1 cellular context compared by ENCODE assay signal in the genomic region with DNA sequence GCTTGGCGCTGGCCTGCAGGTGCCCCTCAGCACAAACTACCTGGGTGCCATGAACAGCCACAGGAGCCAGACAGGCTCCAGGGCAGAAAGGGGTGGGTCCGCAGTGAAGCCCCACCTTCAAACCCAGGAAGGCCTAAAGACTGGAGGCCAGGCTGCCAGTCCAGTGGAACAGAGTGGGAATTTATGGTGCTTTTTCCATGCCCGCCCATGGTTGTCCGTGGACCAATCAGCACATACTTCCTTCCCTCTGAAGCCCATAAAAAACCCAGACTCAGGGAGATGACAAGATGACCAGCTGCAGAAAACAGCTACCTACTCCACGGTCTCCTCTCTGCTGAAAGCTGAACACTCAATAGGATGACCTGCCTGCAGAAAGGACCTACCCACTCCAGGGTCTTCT.
TF ChIP-seq lines count a peak whose summit lies in the region.

No MANE protein-coding gene starts in this region.

TF ChIP-seq in HCT116, 20 proteins besides CTCF, POLR2A, EP300 and RAD21 (continued from another document):
- TF ChIP-seq, protein P1, sequence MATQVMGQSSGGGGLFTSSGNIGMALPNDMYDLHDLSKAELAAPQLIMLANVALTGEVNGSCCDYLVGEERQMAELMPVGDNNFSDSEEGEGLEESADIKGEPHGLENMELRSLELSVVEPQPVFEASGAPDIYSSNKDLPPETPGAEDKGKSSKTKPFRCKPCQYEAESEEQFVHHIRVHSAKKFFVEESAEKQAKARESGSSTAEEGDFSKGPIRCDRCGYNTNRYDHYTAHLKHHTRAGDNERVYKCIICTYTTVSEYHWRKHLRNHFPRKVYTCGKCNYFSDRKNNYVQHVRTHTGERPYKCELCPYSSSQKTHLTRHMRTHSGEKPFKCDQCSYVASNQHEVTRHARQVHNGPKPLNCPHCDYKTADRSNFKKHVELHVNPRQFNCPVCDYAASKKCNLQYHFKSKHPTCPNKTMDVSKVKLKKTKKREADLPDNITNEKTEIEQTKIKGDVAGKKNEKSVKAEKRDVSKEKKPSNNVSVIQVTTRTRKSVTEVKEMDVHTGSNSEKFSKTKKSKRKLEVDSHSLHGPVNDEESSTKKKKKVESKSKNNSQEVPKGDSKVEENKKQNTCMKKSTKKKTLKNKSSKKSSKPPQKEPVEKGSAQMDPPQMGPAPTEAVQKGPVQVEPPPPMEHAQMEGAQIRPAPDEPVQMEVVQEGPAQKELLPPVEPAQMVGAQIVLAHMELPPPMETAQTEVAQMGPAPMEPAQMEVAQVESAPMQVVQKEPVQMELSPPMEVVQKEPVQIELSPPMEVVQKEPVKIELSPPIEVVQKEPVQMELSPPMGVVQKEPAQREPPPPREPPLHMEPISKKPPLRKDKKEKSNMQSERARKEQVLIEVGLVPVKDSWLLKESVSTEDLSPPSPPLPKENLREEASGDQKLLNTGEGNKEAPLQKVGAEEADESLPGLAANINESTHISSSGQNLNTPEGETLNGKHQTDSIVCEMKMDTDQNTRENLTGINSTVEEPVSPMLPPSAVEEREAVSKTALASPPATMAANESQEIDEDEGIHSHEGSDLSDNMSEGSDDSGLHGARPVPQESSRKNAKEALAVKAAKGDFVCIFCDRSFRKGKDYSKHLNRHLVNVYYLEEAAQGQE (IDR thresholded peaks at IDR 0.05; ENCODE audit: low read depth): no peak
- TF ChIP-seq TCF7L2 (IDR thresholded peaks at IDR 0.05; ENCODE audit: borderline replicate concordance, extremely low read depth, insufficient read depth, insufficient read length) (no peak), EZH2 (IDR thresholded peaks at IDR 0.05) (no peak), ZBTB33 (IDR thresholded peaks at IDR 0.05; ENCODE audit: extremely low read depth, insufficient replicate concordance, low read length) (no peak), EZH2phosphoT487 (IDR thresholded peaks at IDR 0.05; ENCODE audit: borderline replicate concordance) (no peak), POLR2AphosphoS5 (IDR thresholded peaks at IDR 0.05; ENCODE audit: low read depth, low read length) (no peak), CEBPB (IDR thresholded peaks at IDR 0.05; ENCODE audit: low read depth) (no peak)
TF ChIP-seq in HCT116: peak in this region for 0.
